Comparison of ENCODE assay signal across 15 cellular contexts in genomic region chr2:36463365-36463764, GRCh38.
"Had no signal": no experiment of that assay in that cellular context is flagged by ENCODE, and none has a peak within 500 bp of the region (broad histone marks: within the 10 kb centered on the region; RNA-seq: fewer than 3 reads in every experiment).

No MANE protein-coding gene starts in this region.

- DNase-seq: activated CD8-positive, alpha-beta memory T cell treated with anti-CD3 and anti-CD28 coated beads, Interleukin-2, amount 50 U/mL, for 4 hours; activated CD8-positive, alpha-beta T cell treated with anti-CD3 and anti-CD28 coated beads for 36 hours; activated naive CD8-positive, alpha-beta T cell treated with anti-CD3 and anti-CD28 coated beads, Interleukin-2, amount 50 U/mL, for 24 hours; central memory CD4-positive, alpha-beta T cell; effector memory CD8-positive, alpha-beta T cell; erythroblast; glutamatergic neuron; left colon; naive B cell; T1000; thyroid gland had no signal

- H3K27ac ChIP-seq: parathyroid adenoma, vagina had no signal

- H3K9ac ChIP-seq: parathyroid adenoma had no signal

- H3K27me3 ChIP-seq: thyroid gland, vagina had no signal

- H3K4me3 Mint-ChIP-seq: activated CD8-positive, alpha-beta T cell treated with anti-CD3 and anti-CD28 coated beads for 36 hours; activated naive CD8-positive, alpha-beta T cell treated with anti-CD3 and anti-CD28 coated beads, Interleukin-2, amount 50 U/mL, for 24 hours; dendritic cell treated with granulocyte-macrophage colony-stimulating factor and Interleukin-4, amounts not matched to agents 40 ng/mL and 50 ng/mL, for 4 days; effector memory CD8-positive, alpha-beta T cell; naive B cell had no signal

- H3K4me3 ChIP-seq: lung, thyroid gland, vagina had no signal

- H2AFZ ChIP-seq: parathyroid adenoma had no signal

- ATAC-seq: activated CD8-positive, alpha-beta T cell treated with anti-CD3 and anti-CD28 coated beads for 36 hours; activated naive CD8-positive, alpha-beta T cell treated with anti-CD3 and anti-CD28 coated beads, Interleukin-2, amount 50 U/mL, for 24 hours; effector memory CD8-positive, alpha-beta T cell had no signal

- H3K9me3 ChIP-seq: thyroid gland, vagina had no signal

- H3K79me2 ChIP-seq: parathyroid adenoma had no signal

- H3K27me3 Mint-ChIP-seq: activated CD8-positive, alpha-beta T cell treated with anti-CD3 and anti-CD28 coated beads for 36 hours; activated naive CD8-positive, alpha-beta T cell treated with anti-CD3 and anti-CD28 coated beads, Interleukin-2, amount 50 U/mL, for 24 hours; effector memory CD8-positive, alpha-beta T cell; naive B cell had no signal

- H3K36me3 ChIP-seq: thyroid gland, vagina had no signal

- H3K4me1 ChIP-seq: parathyroid adenoma had no signal

- H3K27ac Mint-ChIP-seq: activated CD8-positive, alpha-beta T cell treated with anti-CD3 and anti-CD28 coated beads for 36 hours; activated naive CD8-positive, alpha-beta T cell treated with anti-CD3 and anti-CD28 coated beads, Interleukin-2, amount 50 U/mL, for 24 hours; dendritic cell treated with granulocyte-macrophage colony-stimulating factor and Interleukin-4, amounts not matched to agents 40 ng/mL and 50 ng/mL, for 4 days had no signal

- H3K9me3 Mint-ChIP-seq: activated CD8-positive, alpha-beta T cell treated with anti-CD3 and anti-CD28 coated beads for 36 hours; activated naive CD8-positive, alpha-beta T cell treated with anti-CD3 and anti-CD28 coated beads, Interleukin-2, amount 50 U/mL, for 24 hours; dendritic cell treated with granulocyte-macrophage colony-stimulating factor and Interleukin-4, amounts not matched to agents 40 ng/mL and 50 ng/mL, for 4 days; effector memory CD8-positive, alpha-beta T cell; naive B cell had no signal
